Comparison of ENCODE assay signal across 12 cellular contexts in genomic region chr1:53270107-53270506, GRCh38.
"Had no signal": no experiment of that assay in that cellular context is flagged by ENCODE, and none has a peak within 500 bp of the region (broad histone marks: within the 10 kb centered on the region; RNA-seq: fewer than 3 reads in every experiment).

No MANE protein-coding gene starts in this region.

- ATAC-seq: gastrocnemius medialis, heart right ventricle, left colon, lower lobe of right lung had no signal

- DNase-seq: activated CD4-positive, alpha-beta T cell treated with anti-CD3 and anti-CD28 coated beads, Interleukin-2, amount 50 U/mL, for 1 hour; activated naive CD4-positive, alpha-beta T cell treated with Interleukin-2 at 50 U/mL for 16 hours; activated T-cell treated with anti-CD3 and anti-CD28 coated beads for 4 hours; dorsolateral prefrontal cortex; erythroblast; gastrocnemius medialis; heart right ventricle; left colon; lower lobe of right lung; midbrain; stimulated activated naive CD4-positive, alpha-beta T cell; trophoblast cell had no signal
